Comparison of ENCODE assay signal across 2 cellular contexts in the genomic region with DNA sequence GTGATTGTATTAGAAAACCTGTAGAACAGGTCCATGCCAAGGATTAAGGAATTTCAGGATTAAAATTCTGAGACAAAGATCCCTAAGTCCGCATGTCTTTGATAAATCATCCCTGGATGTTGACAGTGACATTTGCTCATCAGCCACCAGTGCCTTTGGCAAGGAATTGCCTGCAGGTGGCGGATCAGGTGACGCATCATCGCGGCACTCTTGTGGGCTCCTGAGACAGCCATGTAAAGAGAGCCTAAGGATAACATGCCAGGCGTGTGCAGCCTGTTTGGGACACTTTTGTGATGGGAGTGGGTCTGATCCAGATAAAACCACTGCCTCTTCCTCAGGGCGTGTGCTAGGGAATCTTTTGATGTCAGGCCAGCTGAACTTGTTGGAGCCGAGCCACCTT.
TF ChIP-seq lines count a peak whose summit lies in the region.

No MANE protein-coding gene starts in this region.

TF ChIP-seq in HepG2, 621 proteins besides CTCF, POLR2A, EP300 and RAD21 (continued from another document):
- TF ChIP-seq, protein P1, sequence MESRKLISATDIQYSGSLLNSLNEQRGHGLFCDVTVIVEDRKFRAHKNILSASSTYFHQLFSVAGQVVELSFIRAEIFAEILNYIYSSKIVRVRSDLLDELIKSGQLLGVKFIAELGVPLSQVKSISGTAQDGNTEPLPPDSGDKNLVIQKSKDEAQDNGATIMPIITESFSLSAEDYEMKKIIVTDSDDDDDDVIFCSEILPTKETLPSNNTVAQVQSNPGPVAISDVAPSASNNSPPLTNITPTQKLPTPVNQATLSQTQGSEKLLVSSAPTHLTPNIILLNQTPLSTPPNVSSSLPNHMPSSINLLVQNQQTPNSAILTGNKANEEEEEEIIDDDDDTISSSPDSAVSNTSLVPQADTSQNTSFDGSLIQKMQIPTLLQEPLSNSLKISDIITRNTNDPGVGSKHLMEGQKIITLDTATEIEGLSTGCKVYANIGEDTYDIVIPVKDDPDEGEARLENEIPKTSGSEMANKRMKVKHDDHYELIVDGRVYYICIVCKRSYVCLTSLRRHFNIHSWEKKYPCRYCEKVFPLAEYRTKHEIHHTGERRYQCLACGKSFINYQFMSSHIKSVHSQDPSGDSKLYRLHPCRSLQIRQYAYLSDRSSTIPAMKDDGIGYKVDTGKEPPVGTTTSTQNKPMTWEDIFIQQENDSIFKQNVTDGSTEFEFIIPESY (CRISPR knock-in tag; IDR thresholded peaks at IDR 0.05), result 0 out of 2 replicates have a peak, but pooled peaks have one; percentile 38

TF ChIP-seq in WTC11, 78 proteins besides CTCF, POLR2A, EP300 and RAD21:
- TF ChIP-seq STAT6 (CRISPR knock-in tag; conservative IDR thresholded peaks at IDR 0.05; ENCODE audit: low read depth) (no peak), USF2 (CRISPR knock-in tag; IDR thresholded peaks at IDR 0.05) (0 out of 2 replicates have a peak, but pooled peaks have one; percentile 31), NR2C2 (CRISPR knock-in tag; IDR thresholded peaks at IDR 0.05) (no peak)
- TF ChIP-seq, protein P2, sequence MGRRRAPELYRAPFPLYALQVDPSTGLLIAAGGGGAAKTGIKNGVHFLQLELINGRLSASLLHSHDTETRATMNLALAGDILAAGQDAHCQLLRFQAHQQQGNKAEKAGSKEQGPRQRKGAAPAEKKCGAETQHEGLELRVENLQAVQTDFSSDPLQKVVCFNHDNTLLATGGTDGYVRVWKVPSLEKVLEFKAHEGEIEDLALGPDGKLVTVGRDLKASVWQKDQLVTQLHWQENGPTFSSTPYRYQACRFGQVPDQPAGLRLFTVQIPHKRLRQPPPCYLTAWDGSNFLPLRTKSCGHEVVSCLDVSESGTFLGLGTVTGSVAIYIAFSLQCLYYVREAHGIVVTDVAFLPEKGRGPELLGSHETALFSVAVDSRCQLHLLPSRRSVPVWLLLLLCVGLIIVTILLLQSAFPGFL (CRISPR knock-in tag; IDR thresholded peaks at IDR 0.05; ENCODE audit: borderline replicate concordance), result no peak
TF ChIP-seq in WTC11: peak in this region for 1.
